Comparison of ENCODE assay signal across 31 cellular contexts in genomic region chr4:33518852-33519251, GRCh38.
"Had no signal": no experiment of that assay in that cellular context is flagged by ENCODE, and none has a peak within 500 bp of the region (broad histone marks: within the 10 kb centered on the region; RNA-seq: fewer than 3 reads in every experiment).

No MANE protein-coding gene starts in this region.

- H3K36me3 Mint-ChIP-seq: activated naive CD8-positive, alpha-beta T cell had no signal

- H3K4me3 ChIP-seq: coronary artery, dorsolateral prefrontal cortex, esophagus muscularis mucosa, gastrocnemius medialis, heart right ventricle had no signal

- H3K27ac Mint-ChIP-seq: activated B cell treated with CpG ODN at 0.5 μM for 24 hours; activated CD8-positive, alpha-beta T cell treated with anti-CD3 and anti-CD28 coated beads for 36 hours; activated naive CD8-positive, alpha-beta T cell; activated T-helper 17 cell treated with anti-CD3 and anti-CD28 coated beads, Interleukin-2, amount 50 U/mL, for 72 hours; dendritic cell treated with granulocyte-macrophage colony-stimulating factor and Interleukin-4, amounts not matched to agents 40 ng/mL and 50 ng/mL, for 4 days; T-helper 17 cell; T-helper 2 cell treated with Interferon-gamma antibody and Interleukin-4, amounts not matched to agents 5 μg/mL and 100 μg/mL, for 36 hours had no signal

- H3K36me3 ChIP-seq: brain microvascular endothelial cell, esophagus muscularis mucosa, gastrocnemius medialis, heart right ventricle, WERI-Rb-1 had no signal

- H3K4me1 Mint-ChIP-seq: activated B cell treated with CpG ODN at 0.5 μM for 24 hours; activated T-helper 17 cell treated with anti-CD3 and anti-CD28 coated beads, Interleukin-2, amount 50 U/mL, for 72 hours; central memory CD8-positive, alpha-beta T cell; T-helper 17 cell had no signal

- H3K9me3 Mint-ChIP-seq: dendritic cell treated with granulocyte-macrophage colony-stimulating factor and Interleukin-4, amounts not matched to agents 40 ng/mL and 50 ng/mL, for 4 days had no signal

- DNase-seq: activated B cell treated with CpG ODN at 0.5 μM for 24 hours; activated CD4-positive, alpha-beta T cell treated with anti-CD3 and anti-CD28 coated beads for 48 hours; activated CD4-positive, alpha-beta T cell treated with anti-CD3 and anti-CD28 coated beads, Interleukin-2, amount 50 U/mL, for 1 hour; activated CD4-positive, alpha-beta T cell treated with anti-CD3 and anti-CD28 coated beads, Interleukin-2, amount 50 U/mL, for 48 hours; activated CD8-positive, alpha-beta memory T cell treated with anti-CD3 and anti-CD28 coated beads for 24 hours; activated CD8-positive, alpha-beta T cell treated with anti-CD3 and anti-CD28 coated beads for 36 hours; activated effector memory CD4-positive, alpha-beta T cell treated with Interleukin-2 at 50 U/mL for 16 hours; activated gamma-delta T cell treated with Interleukin-2 at 50 U/mL for 16 hours; activated naive CD4-positive, alpha-beta T cell treated with anti-CD3 and anti-CD28 coated beads, Interleukin-2, amount 50 U/mL, for 16 hours; activated naive CD4-positive, alpha-beta T cell treated with Interleukin-2 at 50 U/mL for 16 hours; activated T-cell treated with anti-CD3 and anti-CD28 coated beads, Interleukin-2, amount 50 U/mL, for 4 hours; amniotic stem cell; anterior cingulate cortex; brain microvascular endothelial cell; dorsolateral prefrontal cortex; effector memory CD4-positive, alpha-beta T cell; erythroblast; foreskin keratinocyte; gastrocnemius medialis; heart right ventricle; T-helper 17 cell; T1000; WERI-Rb-1 had no signal

- H3K27me3 Mint-ChIP-seq: activated B cell treated with CpG ODN at 0.5 μM for 24 hours; activated CD8-positive, alpha-beta T cell treated with anti-CD3 and anti-CD28 coated beads for 36 hours; activated naive CD8-positive, alpha-beta T cell; activated T-helper 17 cell treated with anti-CD3 and anti-CD28 coated beads, Interleukin-2, amount 50 U/mL, for 72 hours; central memory CD8-positive, alpha-beta T cell; dendritic cell treated with granulocyte-macrophage colony-stimulating factor and Interleukin-4, amounts not matched to agents 40 ng/mL and 50 ng/mL, for 4 days; T-helper 17 cell had no signal

- ATAC-seq: activated CD4-positive, CD25-positive, alpha-beta regulatory T cell treated with anti-CD3 and anti-CD28 coated beads, Interleukin-2, amount 50 U/mL, for 24 hours; activated CD8-positive, alpha-beta T cell treated with anti-CD3 and anti-CD28 coated beads for 36 hours; activated T-cell treated with anti-CD3 and anti-CD28 coated beads, Interleukin-2, amount 50 U/mL, for 4 hours; activated T-helper 17 cell treated with anti-CD3 and anti-CD28 coated beads, Interleukin-2, amount 50 U/mL, for 72 hours; foreskin keratinocyte; gastrocnemius medialis; heart right ventricle; T-helper 17 cell had no signal

- H3K4me3 Mint-ChIP-seq: activated B cell treated with CpG ODN at 0.5 μM for 24 hours; activated CD8-positive, alpha-beta T cell treated with anti-CD3 and anti-CD28 coated beads for 36 hours; activated naive CD8-positive, alpha-beta T cell; activated T-cell treated with anti-CD3 and anti-CD28 coated beads, Interleukin-2, amount 50 U/mL, for 4 hours; activated T-helper 17 cell treated with anti-CD3 and anti-CD28 coated beads, Interleukin-2, amount 50 U/mL, for 72 hours; central memory CD8-positive, alpha-beta T cell; dendritic cell treated with granulocyte-macrophage colony-stimulating factor and Interleukin-4, amounts not matched to agents 40 ng/mL and 50 ng/mL, for 4 days; T-helper 17 cell; T-helper 2 cell treated with Interferon-gamma antibody and Interleukin-4, amounts not matched to agents 5 μg/mL and 100 μg/mL, for 36 hours had no signal

- H3K4me1 ChIP-seq: esophagus muscularis mucosa, foreskin keratinocyte, gastrocnemius medialis, heart right ventricle had no signal

- H3K27ac ChIP-seq: brain microvascular endothelial cell, coronary artery, dorsolateral prefrontal cortex, esophagus muscularis mucosa, foreskin keratinocyte, gastrocnemius medialis, heart right ventricle, WERI-Rb-1 had no signal

- H3K27me3 ChIP-seq: brain microvascular endothelial cell, dorsolateral prefrontal cortex, esophagus muscularis mucosa, foreskin keratinocyte, gastrocnemius medialis, heart right ventricle had no signal

- H3K9me3 ChIP-seq: gastrocnemius medialis had no signal
